In the genomic region with DNA sequence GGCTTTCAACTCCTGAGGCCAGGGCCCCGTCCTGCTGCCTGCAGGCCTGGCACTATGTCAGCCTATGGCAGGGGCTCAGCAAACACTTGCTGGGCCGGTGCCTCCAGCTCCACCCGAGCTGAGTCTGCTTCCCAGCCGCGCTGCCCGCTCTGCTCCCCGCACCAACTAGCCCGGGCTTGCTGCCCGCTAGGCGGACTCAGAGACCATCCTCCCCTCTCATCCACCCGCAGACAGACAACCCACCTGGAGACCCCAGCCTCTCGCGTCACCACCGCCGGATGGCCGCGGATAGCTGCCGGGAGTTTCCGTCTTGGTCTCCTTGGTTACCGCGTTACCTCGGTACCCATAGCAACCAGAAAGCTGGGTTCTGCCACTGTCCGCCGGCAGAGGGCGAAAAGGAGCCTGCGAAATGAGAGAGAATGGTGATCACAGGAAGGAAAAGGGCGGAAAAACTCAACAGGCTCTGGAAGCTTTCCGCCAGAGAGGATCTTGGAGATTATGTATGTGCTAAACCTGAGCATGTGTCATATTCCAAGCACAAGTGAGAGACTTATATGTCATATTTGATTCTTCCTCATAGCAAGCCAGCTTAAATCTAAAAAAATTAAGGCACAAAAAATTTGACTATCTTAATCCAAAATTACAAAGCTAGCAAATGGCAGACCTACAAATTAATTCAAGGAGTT, we compare ENCODE assay signal across 8 cellular contexts. TPM values are rescaled to one million over a fixed set of nuclear protein-coding genes. Genes with fewer than 3 reads are reported as not detected.
A peak's percentile ranks its signal among the peaks of the same experiment; 100 is the strongest.
DNase-seq lines count a peak whose midpoint lies in the region; ATAC-seq and TF ChIP-seq lines count a peak whose summit lies in the region.

A gene with protein sequence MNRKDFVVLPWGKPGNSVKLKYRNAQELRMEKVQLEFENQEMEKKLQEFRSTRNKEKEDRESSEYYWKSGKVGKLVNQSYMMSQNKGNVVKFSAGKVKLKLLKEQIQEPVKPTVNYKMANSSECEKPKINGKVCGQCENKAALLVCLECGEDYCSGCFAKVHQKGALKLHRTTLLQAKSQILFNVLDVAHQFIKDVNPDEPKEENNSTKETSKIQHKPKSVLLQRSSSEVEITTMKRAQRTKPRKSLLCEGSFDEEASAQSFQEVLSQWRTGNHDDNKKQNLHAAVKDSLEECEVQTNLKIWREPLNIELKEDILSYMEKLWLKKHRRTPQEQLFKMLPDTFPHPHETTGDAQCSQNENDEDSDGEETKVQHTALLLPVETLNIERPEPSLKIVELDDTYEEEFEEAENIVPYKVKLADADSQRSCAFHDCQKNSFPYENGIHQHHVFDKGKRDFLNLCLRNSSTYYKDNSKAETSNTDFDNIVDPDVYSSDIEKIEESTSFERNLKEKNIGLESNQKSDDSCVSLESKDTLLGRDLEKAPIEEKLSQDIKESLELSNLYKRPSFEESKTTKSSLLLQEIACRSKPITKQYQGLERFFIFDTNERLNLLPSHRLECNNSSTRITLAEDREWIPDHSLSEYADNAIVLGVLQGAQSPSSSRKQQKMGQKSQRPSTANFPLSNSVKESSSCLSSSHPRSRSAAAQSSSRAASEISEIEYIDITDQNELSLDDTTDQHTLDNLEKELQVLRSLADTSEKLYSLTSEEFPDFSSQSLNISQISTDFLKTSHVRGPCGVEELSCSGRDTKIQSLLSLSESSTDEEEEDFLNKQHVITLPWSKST (minus strand): TSS at position 294 of the 686 bp plus-strand sequence. CDS start 7,396 bp downstream, outside the sequence.

- no peak within 1 kb of the TSS for H3K27ac ChIP-seq in lung (ENCODE audit: low read depth in 1 of 2, low read length in 1 of 2)

- H3K27me3 ChIP-seq in lung (ENCODE audit: control insufficient read depth, insufficient read depth), result no peaks in the 10 kb centered on the region

- peak in 13 of 14 donors; percentile 7 to 79 (median 66) for DNase-seq in C1 segment of cervical spinal cord (lab: John Stamatoyannopoulos, UW)
- DNase-seq in NCI-H748 treated with DMSO at 0.1 percent for 48 hours (lab: John Stamatoyannopoulos, UW), result peak; percentile 72
- DNase-seq in activated CD4-positive, alpha-beta T cell treated with anti-CD3 and anti-CD28 coated beads, Interleukin-2, amount 50 U/mL, for 48 hours, result peak; percentile 88 to 91
- DNase-seq in effector CD4-positive, alpha-beta T cell, result peak; percentile 63
- peak; percentile 87 for DNase-seq in lung (ENCODE audit: low spot score)
- DNase-seq in stimulated activated CD4-positive, alpha-beta T cell treated with anti-CD3 and anti-CD28 coated beads, TNF-alpha, amount 100 ng/mL, for 4 hours (ENCODE audit: low read depth in 3 of 3), result peak; percentile 54 to 67 (median 58)

- TF ChIP-seq CTCF in lung (IDR thresholded peaks at IDR 0.05; ENCODE audit: control extremely low read depth, extremely low read depth), result peak; percentile 42

- no peak within 1 kb of the TSS for H3K4me3 ChIP-seq in lung

- ATAC-seq in GM19438 (IDR thresholded peaks at IDR 0.05; ENCODE audit: low read depth, unreplicated experiment), result peak; percentile 100
- peak; percentile 100 for ATAC-seq in HG03565 (IDR thresholded peaks at IDR 0.05; ENCODE audit: unreplicated experiment)
- peak; percentile 91 for ATAC-seq in lung (ENCODE audit: insufficient read depth, low FRiP score)

- 3% methylated on average over 28 of the region's 28 CpGs for WGBS in lung, 2 donors

- peaks cover 0 to 4% of the 10 kb centered on the region in 2 donors for H3K4me1 ChIP-seq in lung (ENCODE audit: control insufficient read depth in 2 of 2, insufficient read depth in 2 of 2, low read length in 2 of 2)

- H3K36me3 ChIP-seq in lung (ENCODE audit: control insufficient read depth in 2 of 2, insufficient read depth in 2 of 2, low read length in 2 of 2), result no peaks in the 10 kb centered on the region

- no peaks in the 10 kb centered on the region for H3K9me3 ChIP-seq in lung (ENCODE audit: control insufficient read depth in 2 of 2, insufficient read depth in 1 of 2, low read length in 1 of 2)

RNA-seq across cellular contexts. Expression of the gene that starts here (rescaled TPM):
- total RNA-seq in lung, result 10 to 100 TPM; 22.8 to 51.3 TPM
- 10 to 100 TPM in 1 of 2 donors, 1 to 10 TPM in 1; 7.1 to 11.3 TPM for polyA plus RNA-seq in lung
